ENCODE assay signal across 8 cellular contexts in the genomic region with DNA sequence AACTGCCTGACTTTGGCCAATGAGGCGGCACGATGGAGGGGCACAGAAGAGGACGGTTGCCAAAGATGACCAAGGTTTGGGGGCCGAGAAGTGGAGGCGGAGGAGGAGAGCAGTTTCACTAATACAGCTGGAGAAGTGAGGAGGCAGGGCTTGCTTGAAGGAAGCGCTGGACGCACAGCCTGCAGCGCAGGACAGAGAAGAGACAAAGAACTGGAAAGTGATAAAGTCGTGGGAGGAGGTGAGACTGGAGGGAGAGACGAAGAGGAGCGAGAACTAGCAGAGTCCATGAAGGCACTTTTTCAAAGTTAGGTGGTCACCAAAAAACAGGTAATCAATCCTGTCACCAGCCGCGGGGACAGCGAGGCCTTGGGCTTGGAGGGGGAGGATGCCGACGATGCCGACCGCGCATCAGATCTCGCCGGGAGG.
A peak's percentile ranks its signal among the peaks of the same experiment; 100 is the strongest.
DNase-seq lines count a peak whose midpoint lies in the region; ATAC-seq lines count a peak whose summit lies in the region.

No MANE protein-coding gene starts in this region.

- DNase-seq in CD1c-positive myeloid dendritic cell (ENCODE audit: extremely low spot score) (peak; percentile 38), NT2/D1 (ENCODE audit: low read depth, low spot score) (no peak), HK-2 (ENCODE audit: unreplicated experiment) (no peak), ACHN (no peak)

- H3K27me3 ChIP-seq in NT2/D1 (ENCODE audit: insufficient read depth, insufficient read length) (peaks cover 18% of the 10 kb centered on the region), duodenal mucosa (ENCODE audit: control insufficient read depth in 1 of 2, insufficient read depth in 2 of 2, low read length in 2 of 2) (no peaks in the 10 kb centered on the region), muscle layer of duodenum (ENCODE audit: low read depth, low read length) (no peaks in the 10 kb centered on the region)

- peaks cover 8% of the 10 kb centered on the region for H3K4me1 ChIP-seq in NT2/D1 (ENCODE audit: insufficient read depth, insufficient read length)
- peaks cover 13% of the 10 kb centered on the region in 2 donors for H3K4me1 ChIP-seq in duodenal mucosa (ENCODE audit: control insufficient read depth in 1 of 2, insufficient read depth in 2 of 2, low read length in 2 of 2)
- peaks cover 0 to 11% of the 10 kb centered on the region in 2 donors for H3K4me1 ChIP-seq in muscle layer of duodenum (ENCODE audit: control insufficient read depth in 1 of 2, insufficient read depth in 2 of 2, low read length in 2 of 2)

- H3K9ac ChIP-seq in NT2/D1 (ENCODE audit: insufficient read length, low read depth) (peak overlapping the region; percentile 84), duodenal mucosa (ENCODE audit: low read depth in 1 of 2, low read length in 2 of 2) (peak overlapping the region; percentile 39 to 69)

- in situ Hi-C loops in ACHN (cut with HindIII; ENCODE audit: low pct_ligation_motif_present, low pct_unique_long_range_greater_than_20kb, low sequenced_read_pairs): no loop called here

- H3K4me3 ChIP-seq in NT2/D1 (ENCODE audit: insufficient read length, low read depth): peak overlapping the region; percentile 81
- H3K4me3 ChIP-seq in duodenal mucosa (ENCODE audit: low read depth in 1 of 2, low read length in 2 of 2): peak overlapping the region; percentile 84 to 96
- H3K4me3 ChIP-seq in muscle layer of duodenum (ENCODE audit: low read depth in 1 of 2, low read length in 2 of 2): peak overlapping the region; percentile 75 to 92

- peak; percentile 14 for ATAC-seq in GM21390 (IDR thresholded peaks at IDR 0.05; ENCODE audit: unreplicated experiment)
- ATAC-seq in HG03025 (IDR thresholded peaks at IDR 0.05; ENCODE audit: low FRiP score, unreplicated experiment): no peak

- H3K9me3 ChIP-seq in NT2/D1 (ENCODE audit: insufficient read depth, low read length) (no peaks in the 10 kb centered on the region), duodenal mucosa (ENCODE audit: control insufficient read depth in 1 of 2, low read length in 2 of 2) (no peaks in the 10 kb centered on the region), muscle layer of duodenum (ENCODE audit: control insufficient read depth in 1 of 2, low read length in 2 of 2) (no peaks in the 10 kb centered on the region)

- H3K36me3 ChIP-seq in NT2/D1 (ENCODE audit: insufficient read depth, insufficient read length, low read length) (peaks cover 32% of the 10 kb centered on the region), duodenal mucosa (ENCODE audit: control insufficient read depth in 1 of 2, insufficient read depth in 2 of 2, low read length in 2 of 2) (peaks cover 0 to 18% of the 10 kb centered on the region in 2 donors), muscle layer of duodenum (ENCODE audit: control insufficient read depth in 1 of 2, insufficient read depth in 2 of 2, low read length in 2 of 2) (peaks cover 0 to 12% of the 10 kb centered on the region in 2 donors)

- H3K27ac ChIP-seq in duodenal mucosa (ENCODE audit: low read depth, low read length) (no peak overlapping the region), muscle layer of duodenum (ENCODE audit: low read length) (no peak overlapping the region)
